27 cellular contexts compared by ENCODE assay signal in the genomic region with DNA sequence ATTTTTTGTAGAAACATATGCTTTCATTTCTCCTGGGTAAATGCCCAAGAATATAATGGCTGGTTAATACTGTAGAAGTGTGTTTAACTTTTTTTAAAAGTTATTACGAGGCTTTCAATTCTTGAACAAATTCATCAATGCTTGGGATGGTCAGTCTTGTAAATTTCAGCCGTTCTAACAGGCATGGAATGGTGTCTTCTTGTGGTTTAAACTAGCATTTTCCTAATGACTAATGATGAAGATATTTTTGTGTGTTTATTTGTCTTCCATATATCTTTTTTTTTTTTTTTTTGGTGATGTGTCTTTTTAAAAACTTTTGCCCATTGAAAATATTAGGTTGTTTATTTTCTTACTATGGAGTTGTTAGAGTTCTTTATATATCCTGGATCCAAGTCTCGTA.
DNase-seq lines count a peak whose midpoint lies in the region; ATAC-seq and TF ChIP-seq lines count a peak whose summit lies in the region.
"Had no signal": no experiment of that assay in that cellular context is flagged by ENCODE, and none has a peak within 500 bp of the region (broad histone marks: within the 10 kb centered on the region; RNA-seq: fewer than 3 reads in every experiment).

No MANE protein-coding gene starts in this region.

- H3K36me3 ChIP-seq in breast epithelium (no peaks in the 10 kb centered on the region), testis (ENCODE audit: low read depth, missing control alignments) (no peaks in the 10 kb centered on the region)
- H3K36me3 ChIP-seq: adrenal gland, esophagus muscularis mucosa had no signal

- 91 to 97% methylated on average over 3 of the region's 3 CpGs for WGBS in testis, 2 donors

- H3K27me3 Mint-ChIP-seq in MCF 10A (ENCODE audit: insufficient read depth, unreplicated experiment) = no peaks in the 10 kb centered on the region
- H3K27me3 Mint-ChIP-seq: naive thymus-derived CD8-positive, alpha-beta T cell had no signal

- no peaks in the 10 kb centered on the region for H3K4me1 ChIP-seq in breast epithelium
- peaks cover 6% of the 10 kb centered on the region for H3K4me1 ChIP-seq in testis
- H3K4me1 ChIP-seq: adrenal gland had no signal

- DNase-seq in MCF 10A (ENCODE audit: unreplicated experiment) (peak; percentile 38), breast epithelium (ENCODE audit: low spot score in 2 of 2) (no peak), amniotic epithelial cell (ENCODE audit: low read depth) (peak; percentile 52), fibroblast of the aortic adventitia (ENCODE audit: low read depth) (peak; percentile 10), testis (no peak), sciatic nerve (ENCODE audit: low spot score) (no peak)
- DNase-seq: activated CD4-positive, alpha-beta T cell treated with anti-CD3 and anti-CD28 coated beads, Interleukin-2, amount 50 U/mL, for 48 hours; activated gamma-delta T cell; adrenal gland; C1 segment of cervical spinal cord; effector CD8-positive, alpha-beta T cell; GF-D8; hypothalamus; kidney glomerular epithelial cell; naive thymus-derived CD8-positive, alpha-beta T cell; NCI-H1417 treated with DMSO at 0.1 percent for 48 hours; NCI-H526; SHP77; stimulated activated CD4-positive, alpha-beta T cell treated with anti-CD3 and anti-CD28 coated beads, Interleukin-1b, Interleukin-23, amount 100 ng/mL, for 48 hours; stimulated activated naive CD4-positive, alpha-beta T cell treated with Interleukin-2 at 50 U/mL for 16 hours; WERI-Rb-1 had no signal

- no peak for ATAC-seq in HG03175 (IDR thresholded peaks at IDR 0.05; ENCODE audit: unreplicated experiment)
- no peak for ATAC-seq in GM21717 (IDR thresholded peaks at IDR 0.05; ENCODE audit: unreplicated experiment)
- ATAC-seq in sciatic nerve = no peak
- ATAC-seq: naive thymus-derived CD8-positive, alpha-beta T cell had no signal

- H3K9me3 ChIP-seq in breast epithelium = no peaks in the 10 kb centered on the region
- H3K9me3 ChIP-seq in testis = no peaks in the 10 kb centered on the region
- H3K9me3 ChIP-seq: adrenal gland, esophagus muscularis mucosa had no signal

- H3K27ac Mint-ChIP-seq in MCF 10A (ENCODE audit: low read depth, unreplicated experiment) = no peak overlapping the region
- H3K27ac Mint-ChIP-seq: naive thymus-derived CD8-positive, alpha-beta T cell had no signal

- intact Hi-C loops in MCF 10A (cut with micrococcal nuclease) = no loop called here
- intact Hi-C loops in breast epithelium (cut with DNase I; ENCODE audit: low total_unique reads) = no loop called here
- intact Hi-C loops in testis (cut with DNase I; ENCODE audit: low total_unique reads) = no loop called here
- intact Hi-C loops in sciatic nerve (cut with DNase I) = no loop called here

- CTCF ChIA-PET in MCF 10A (lab: Yijun Ruan, JAX) = no interaction called here

- TF ChIP-seq CTCF in MCF 10A (IDR thresholded peaks at IDR 0.05; ENCODE audit: unreplicated experiment) (no peak), breast epithelium (IDR thresholded peaks at IDR 0.05) (no peak), fibroblast of the aortic adventitia (IDR thresholded peaks at IDR 0.05; ENCODE audit: insufficient read depth, low read length) (no peak), testis (IDR thresholded peaks at IDR 0.05) (no peak)

- no peaks in the 10 kb centered on the region for H3K9me3 Mint-ChIP-seq in MCF 10A (ENCODE audit: unreplicated experiment)
- H3K9me3 Mint-ChIP-seq: naive thymus-derived CD8-positive, alpha-beta T cell had no signal

- no peak overlapping the region for H3K4me3 ChIP-seq in breast epithelium
- no peak overlapping the region for H3K4me3 ChIP-seq in fibroblast of the aortic adventitia (ENCODE audit: low read depth, low read length)
- H3K4me3 ChIP-seq in testis = no peak overlapping the region
- H3K4me3 ChIP-seq: adrenal gland, esophagus muscularis mucosa had no signal

- H3K27me3 ChIP-seq in breast epithelium (no peaks in the 10 kb centered on the region), testis (no peaks in the 10 kb centered on the region)
- H3K27me3 ChIP-seq: adrenal gland had no signal

- H3K4me1 Mint-ChIP-seq in MCF 10A (ENCODE audit: insufficient read depth, unreplicated experiment) = peaks cover 12% of the 10 kb centered on the region

- POLR2A ChIA-PET in MCF 10A (lab: Yijun Ruan, JAX) = interaction anchor here (0.7 kb wide), 1 partner anchor 1378 kb away, joined by 3 read pairs; no protein-coding TSS in a partner anchor

- no peak overlapping the region for H3K27ac ChIP-seq in breast epithelium
- no peak overlapping the region for H3K27ac ChIP-seq in testis
- H3K27ac ChIP-seq: 22Rv1, adrenal gland, esophagus muscularis mucosa, HL-60, KMS-11, WERI-Rb-1 had no signal

- H3K4me3 Mint-ChIP-seq in MCF 10A (ENCODE audit: unreplicated experiment) = no peak overlapping the region
- H3K4me3 Mint-ChIP-seq: naive thymus-derived CD8-positive, alpha-beta T cell had no signal

- no TSS peak for BruUV-seq in MCF 10A (replicated peaks; lab: Mats Ljungman, UMichigan)

- H3K36me3 Mint-ChIP-seq in MCF 10A (ENCODE audit: insufficient read depth, unreplicated experiment) = no peaks in the 10 kb centered on the region
- H3K36me3 Mint-ChIP-seq: naive thymus-derived CD8-positive, alpha-beta T cell had no signal

- TF ChIP-seq POLR2A in breast epithelium (IDR thresholded peaks at IDR 0.05) = no peak
- no peak for TF ChIP-seq POLR2A in testis (IDR thresholded peaks at IDR 0.05)

Comparison
In these comparisons a context has a peak if more than half of its experiments do, and no peak if none do; other contexts are left out.
1. DNase-seq: peak in MCF 10A (single experiment), amniotic epithelial cell (single experiment) and fibroblast of the aortic adventitia (single experiment); none in breast epithelium (0 of 2), testis (single experiment) and sciatic nerve (single experiment).